In the genomic region with DNA sequence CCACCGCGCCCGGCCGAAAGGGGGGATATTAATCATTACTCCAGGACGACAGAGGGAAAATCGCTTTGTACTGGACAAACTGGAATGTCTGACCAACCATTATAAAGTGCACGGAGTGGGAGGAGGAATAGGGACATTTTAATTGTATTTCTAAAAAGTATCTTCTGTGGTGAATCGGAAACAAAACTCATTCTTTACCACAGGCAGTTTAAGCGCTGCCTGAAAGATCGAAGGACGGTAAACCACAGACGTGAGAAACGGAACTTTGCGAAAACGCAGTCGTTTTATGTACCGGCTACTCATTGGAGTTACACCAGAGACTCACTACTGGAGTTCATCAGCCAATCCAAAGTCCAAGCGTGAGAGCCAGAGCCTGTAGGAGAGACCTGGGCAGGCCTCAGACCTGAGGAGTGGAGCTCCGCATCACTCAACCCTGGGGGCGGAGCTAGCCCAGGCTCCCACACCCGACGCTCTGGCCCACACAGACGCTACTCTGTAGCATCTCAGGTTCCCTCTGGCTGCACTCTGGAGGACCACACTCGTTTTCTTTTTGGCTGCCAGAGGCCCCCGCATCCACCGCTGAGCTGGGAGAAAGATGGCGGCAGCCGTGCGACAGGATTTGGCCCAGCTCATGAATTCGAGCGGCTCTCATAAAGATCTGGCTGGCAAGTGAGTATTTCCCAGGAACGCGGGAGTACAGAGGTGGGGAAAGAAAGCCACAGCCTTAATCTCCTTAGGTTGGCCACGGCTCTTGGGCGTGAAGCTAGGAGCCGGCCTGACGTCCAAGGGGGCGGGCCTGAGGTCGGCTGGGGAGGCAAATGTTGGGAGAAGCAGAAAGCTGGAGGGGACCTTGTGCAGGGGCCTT, we compare ENCODE assay signal across 8 cellular contexts. TPM values are rescaled to one million over a fixed set of nuclear protein-coding genes. Genes with fewer than 3 reads are reported as not detected.
DNase-seq lines count a peak whose midpoint lies in the region; ATAC-seq and TF ChIP-seq lines count a peak whose summit lies in the region.

A gene (plus strand): TSS at position 554 of the 865 bp plus-strand sequence. CDS start 42 bp downstream, at position 596.

- peak; percentile 24 to 43 for TF ChIP-seq CTCF in Caco-2 (IDR thresholded peaks at IDR 0.05; ENCODE audit: insufficient read depth in 1 of 2, low read depth in 1 of 2, low read length in 1 of 2, severe bottlenecking in 1 of 2, unreplicated experiment in 1 of 2)

- peak; percentile 97 to 98 for DNase-seq in Caco-2
- peak; percentile 68 to 99 (median 96) for DNase-seq in HUDEP-2 (lab: John Stamatoyannopoulos, UW; ENCODE audit: unreplicated experiment in 76 of 76)
- DNase-seq in NOMO-1 treated with dmso at 0.1 percent for 144 hours (lab: John Stamatoyannopoulos, UW; ENCODE audit: unreplicated experiment), result peak; percentile 100
- peak; percentile 53 to 89 (median 81) for DNase-seq in activated CD8-positive, alpha-beta memory T cell treated with anti-CD3 and anti-CD28 coated beads for 48 hours (ENCODE audit: low read depth in 2 of 3, low spot score in 2 of 3)
- DNase-seq in effector memory CD8-positive, alpha-beta T cell, result peak; percentile 91 to 93 (median 92)
- DNase-seq in medulla oblongata (ENCODE audit: extremely low spot score), result peak; percentile 100
- DNase-seq in stimulated activated CD8-positive, alpha-beta memory T cell treated with anti-CD3 and anti-CD28 coated beads, Interleukin-12 subunit alpha, Interleukin-12 subunit beta, amount 100 ng/mL, for 1 hour (ENCODE audit: low read depth), result peak; percentile 88

- peak within 1 kb of the TSS; percentile 98 for H3K4me3 Mint-ChIP-seq in Caco-2 (ENCODE audit: unreplicated experiment)
- H3K4me3 Mint-ChIP-seq in effector memory CD8-positive, alpha-beta T cell, result peak within 1 kb of the TSS; percentile 91 to 99

- BruUV-seq in Caco-2 (replicated peaks; lab: Mats Ljungman, UMichigan), result no TSS peak

- H3K27me3 Mint-ChIP-seq in Caco-2 (ENCODE audit: insufficient read depth, unreplicated experiment), result no peaks in the 10 kb centered on the region
- no peaks in the 10 kb centered on the region for H3K27me3 Mint-ChIP-seq in effector memory CD8-positive, alpha-beta T cell

- peaks cover 4% of the 10 kb centered on the region; the same call in 1 of the 2 replicates for H3K4me1 ChIP-seq in Caco-2

- intact Hi-C loops in Caco-2 (cut with micrococcal nuclease; ENCODE audit: unreplicated experiment), result loop anchor here (1.0 to 5.0 kb wide), 4 partner anchors 22 to 247 kb away; no protein-coding TSS in a partner anchor

- CTCF ChIA-PET in Caco-2 (lab: Charles Lee), result interaction anchor here (0.6 to 1.3 kb wide), 18 partner anchors 10 to 750 kb away, joined by 3 to 22 read pairs (median 5); a partner anchor contains a TSS

- H3K27ac Mint-ChIP-seq in Caco-2 (ENCODE audit: unreplicated experiment), result peak within 1 kb of the TSS; percentile 97
- peak within 1 kb of the TSS; percentile 93 to 99 for H3K27ac Mint-ChIP-seq in effector memory CD8-positive, alpha-beta T cell

- peak; percentile 98 for ATAC-seq in GM21381 (IDR thresholded peaks at IDR 0.05; ENCODE audit: unreplicated experiment)
- ATAC-seq in effector memory CD8-positive, alpha-beta T cell (replicated peaks), result peak; percentile 95

- peaks cover 12% of the 10 kb centered on the region for H3K36me3 Mint-ChIP-seq in Caco-2 (ENCODE audit: insufficient read depth, unreplicated experiment)
- peaks cover 16% of the 10 kb centered on the region for H3K36me3 Mint-ChIP-seq in effector memory CD8-positive, alpha-beta T cell (ENCODE audit: insufficient read depth)

- peak within 1 kb of the TSS; percentile 80 for H3K4me3 ChIP-seq in Caco-2 (ENCODE audit: low read depth, low read length)

- no peaks in the 10 kb centered on the region for H3K9me3 ChIP-seq in Caco-2

- no peaks in the 10 kb centered on the region for H3K36me3 ChIP-seq in Caco-2 (ENCODE audit: control insufficient read depth, insufficient read depth, low read length)

- H3K27me3 ChIP-seq in Caco-2 (replicated peaks; ENCODE audit: control insufficient read depth, insufficient read depth, low read length), result no peaks in the 10 kb centered on the region; the same call in 1 of the 2 replicates

- no peaks in the 10 kb centered on the region for H3K4me1 Mint-ChIP-seq in Caco-2 (ENCODE audit: low read depth, unreplicated experiment)
- H3K4me1 Mint-ChIP-seq in effector memory CD8-positive, alpha-beta T cell (ENCODE audit: low read depth in 2 of 2), result peaks cover 17 to 34% of the 10 kb centered on the region in 2 donors

- no peaks in the 10 kb centered on the region for H3K9me3 Mint-ChIP-seq in Caco-2 (ENCODE audit: unreplicated experiment)
- H3K9me3 Mint-ChIP-seq in effector memory CD8-positive, alpha-beta T cell, result no peaks in the 10 kb centered on the region

- POLR2A ChIA-PET in Caco-2 (lab: Charles Lee), result interaction anchor here (0.6 to 1.4 kb wide), 11 partner anchors 13 to 661 kb away, joined by 3 to 24 read pairs (median 6); a partner anchor contains a TSS

RNA-seq across cellular contexts. Expression of the gene that starts here (rescaled TPM):
- total RNA-seq in Caco-2 (2022), result 34.5 and 36.3 TPM in 2 replicates

Comparison
In these comparisons a context has a peak if more than half of its experiments do, and no peak if none do; other contexts are left out.
1. Peak in every context shown above with its lines: DNase-seq, ATAC-seq and H3K4me3 ChIP-seq.